18 cellular contexts compared by ENCODE assay signal in genomic region chr7:152902054-152902453, GRCh38.
A peak's percentile ranks its signal among the peaks of the same experiment; 100 is the strongest.
DNase-seq lines count a peak whose midpoint lies in the region; ATAC-seq and TF ChIP-seq lines count a peak whose summit lies in the region.
"Had no signal": no experiment of that assay in that cellular context is flagged by ENCODE, and none has a peak within 500 bp of the region (broad histone marks: within the 10 kb centered on the region; RNA-seq: fewer than 3 reads in every experiment).

No MANE protein-coding gene starts in this region.

- H3K27ac Mint-ChIP-seq in WTC11 = peak overlapping the region; percentile 45; the same call in 1 of the 2 replicates
- no peak overlapping the region for H3K27ac Mint-ChIP-seq in activated naive CD4-positive, alpha-beta T cell treated with anti-CD3 and anti-CD28 coated beads, Interleukin-2, amount 10 ng/mL, durations not matched to agents 7 days and 5 days
- H3K27ac Mint-ChIP-seq: CD4-positive, alpha-beta T cell had no signal

- H3K9me3 Mint-ChIP-seq in WTC11 = no peaks in the 10 kb centered on the region; the same call in 1 of the 2 replicates
- H3K9me3 Mint-ChIP-seq in activated naive CD4-positive, alpha-beta T cell treated with anti-CD3 and anti-CD28 coated beads, Interleukin-2, amount 10 ng/mL, durations not matched to agents 7 days and 5 days = no peaks in the 10 kb centered on the region
- H3K9me3 Mint-ChIP-seq in activated T-cell treated with anti-CD3 and anti-CD28 coated beads, Interleukin-2, amount 50 U/mL, for 4 hours = no peaks in the 10 kb centered on the region
- H3K9me3 Mint-ChIP-seq: CD4-positive, alpha-beta T cell had no signal

- H3K4me3 ChIP-seq in mucosa of descending colon = no peak overlapping the region
- H3K4me3 ChIP-seq: GM12878, SJCRH30 had no signal

- POLR2A ChIA-PET in WTC11 (lab: Charles Lee) = no interaction called here

- CTCF ChIA-PET in WTC11 (lab: Charles Lee) = interaction anchor here (1.0 to 1.3 kb wide), 2 partner anchors 8 to 291 kb away, joined by 3 to 4 read pairs; no protein-coding TSS in a partner anchor
- CTCF ChIA-PET in activated naive CD4-positive, alpha-beta T cell treated with anti-CD3 and anti-CD28 coated beads, Interleukin-2, amount 10 ng/mL, durations not matched to agents 7 days and 5 days (lab: Charles Lee) = no interaction called here

- no peak for TF ChIP-seq CTCF in WTC11 (IDR thresholded peaks at IDR 0.05)
- no peak for TF ChIP-seq CTCF in mucosa of descending colon (IDR thresholded peaks at IDR 0.05)

- no peak for ATAC-seq in WTC11
- no peak for ATAC-seq in mucosa of descending colon
- no peak for ATAC-seq in activated T-cell treated with anti-CD3 and anti-CD28 coated beads, Interleukin-2, amount 50 U/mL, for 4 hours
- ATAC-seq: GM12878, Panc1 had no signal

- H3K9me3 ChIP-seq in mucosa of descending colon = no peaks in the 10 kb centered on the region
- H3K9me3 ChIP-seq: SJCRH30 had no signal

- peaks cover 3% of the 10 kb centered on the region; the same call in 1 of the 2 replicates for H3K4me1 Mint-ChIP-seq in WTC11
- no peaks in the 10 kb centered on the region for H3K4me1 Mint-ChIP-seq in activated naive CD4-positive, alpha-beta T cell treated with anti-CD3 and anti-CD28 coated beads, Interleukin-2, amount 10 ng/mL, durations not matched to agents 7 days and 5 days
- no peaks in the 10 kb centered on the region for H3K4me1 Mint-ChIP-seq in activated T-cell treated with anti-CD3 and anti-CD28 coated beads, Interleukin-2, amount 50 U/mL, for 4 hours (ENCODE audit: low read depth)

- H3K36me3 Mint-ChIP-seq in WTC11 = no peaks in the 10 kb centered on the region
- no peaks in the 10 kb centered on the region for H3K36me3 Mint-ChIP-seq in activated naive CD4-positive, alpha-beta T cell treated with anti-CD3 and anti-CD28 coated beads, Interleukin-2, amount 10 ng/mL, durations not matched to agents 7 days and 5 days
- H3K36me3 Mint-ChIP-seq in activated T-cell treated with anti-CD3 and anti-CD28 coated beads, Interleukin-2, amount 50 U/mL, for 4 hours (ENCODE audit: insufficient read depth) = no peaks in the 10 kb centered on the region

- no peaks in the 10 kb centered on the region for H3K36me3 ChIP-seq in mucosa of descending colon (ENCODE audit: low read depth)
- H3K36me3 ChIP-seq: SJCRH30 had no signal

- no peaks in the 10 kb centered on the region for H3K4me1 ChIP-seq in mucosa of descending colon (ENCODE audit: low read depth)
- H3K4me1 ChIP-seq: SJCRH30 had no signal

- intact Hi-C loops in mucosa of descending colon (cut with DNase I, micrococcal nuclease) = no loop called here

- H3K27me3 Mint-ChIP-seq in WTC11 (ENCODE audit: low read depth) = no peaks in the 10 kb centered on the region
- no peaks in the 10 kb centered on the region for H3K27me3 Mint-ChIP-seq in activated naive CD4-positive, alpha-beta T cell treated with anti-CD3 and anti-CD28 coated beads, Interleukin-2, amount 10 ng/mL, durations not matched to agents 7 days and 5 days
- H3K27me3 Mint-ChIP-seq in activated T-cell treated with anti-CD3 and anti-CD28 coated beads, Interleukin-2, amount 50 U/mL, for 4 hours (ENCODE audit: low read depth) = no peaks in the 10 kb centered on the region
- H3K27me3 Mint-ChIP-seq: CD4-positive, alpha-beta T cell had no signal

- no peak overlapping the region for H3K4me3 Mint-ChIP-seq in WTC11
- no peak overlapping the region for H3K4me3 Mint-ChIP-seq in activated naive CD4-positive, alpha-beta T cell treated with anti-CD3 and anti-CD28 coated beads, Interleukin-2, amount 10 ng/mL, durations not matched to agents 7 days and 5 days
- H3K4me3 Mint-ChIP-seq in activated T-cell treated with anti-CD3 and anti-CD28 coated beads, Interleukin-2, amount 50 U/mL, for 4 hours = no peak overlapping the region
- H3K4me3 Mint-ChIP-seq: CD4-positive, alpha-beta T cell had no signal

- DNase-seq in COLO668 (lab: John Stamatoyannopoulos, UW; ENCODE audit: unreplicated experiment) (peak; percentile 10), WTC11 (ENCODE audit: low spot score) (no peak), myocyte (ENCODE audit: low read depth) (peak; percentile 4), renal cortical epithelial cell (ENCODE audit: low read depth) (peak; percentile 15), mucosa of descending colon (no peak), ecto neural progenitor cell (ENCODE audit: low spot score) (no peak)
- DNase-seq in activated naive CD4-positive, alpha-beta T cell treated with anti-CD3 and anti-CD28 coated beads, Interleukin-2, amount 10 ng/mL, durations not matched to agents 7 days and 5 days = no peak
- DNase-seq in activated T-cell treated with anti-CD3 and anti-CD28 coated beads, Interleukin-2, amount 50 U/mL, for 4 hours = no peak
- DNase-seq: CD4-positive, alpha-beta T cell; DMS153; EL; NCI-H1417; NCI-H187; NCI-H345; NCI-H526; SJCRH30 had no signal

TF ChIP-seq in WTC11, 78 proteins besides CTCF, POLR2A, EP300 and RAD21:
- TF ChIP-seq ZNF425 (CRISPR knock-in tag; conservative IDR thresholded peaks at IDR 0.05) (no peak), ZBTB43 (CRISPR knock-in tag; IDR thresholded peaks at IDR 0.05) (no peak), SOX15 (CRISPR knock-in tag; IDR thresholded peaks at IDR 0.05) (no peak), OVOL2 (CRISPR knock-in tag; IDR thresholded peaks at IDR 0.05; ENCODE audit: borderline replicate concordance) (no peak), NR1H2 (CRISPR knock-in tag; IDR thresholded peaks at IDR 0.05) (no peak), CREM (CRISPR knock-in tag; IDR thresholded peaks at IDR 0.05) (no peak), TCF7 (CRISPR knock-in tag; IDR thresholded peaks at IDR 0.05; ENCODE audit: low read depth) (no peak), PREB (CRISPR knock-in tag; IDR thresholded peaks at IDR 0.05; ENCODE audit: borderline replicate concordance) (no peak), ZBTB21 (CRISPR knock-in tag; IDR thresholded peaks at IDR 0.05; ENCODE audit: borderline replicate concordance) (no peak), ETV6 (CRISPR knock-in tag; IDR thresholded peaks at IDR 0.05) (no peak), CDX4 (CRISPR knock-in tag; IDR thresholded peaks at IDR 0.05; ENCODE audit: borderline replicate concordance) (no peak), ELF4 (CRISPR knock-in tag; IDR thresholded peaks at IDR 0.05; ENCODE audit: low read depth) (no peak), ZNF512 (CRISPR knock-in tag; IDR thresholded peaks at IDR 0.05; ENCODE audit: borderline replicate concordance) (no peak)

Comparison
In these comparisons a context has a peak if more than half of its experiments do, and no peak if none do; other contexts are left out.
1. DNase-seq: peak in COLO668 (single experiment), myocyte (single experiment) and renal cortical epithelial cell (single experiment); none in WTC11 (single experiment), mucosa of descending colon (0 of 3), activated naive CD4-positive, alpha-beta T cell treated with anti-CD3 and anti-CD28 coated beads, Interleukin-2, amount 10 ng/mL, durations not matched to agents 7 days and 5 days (single experiment), activated T-cell treated with anti-CD3 and anti-CD28 coated beads, Interleukin-2, amount 50 U/mL, for 4 hours (single experiment) and ecto neural progenitor cell (single experiment).